8 cellular contexts compared by ENCODE assay signal in genomic region chr9:133184971-133185370, GRCh38. TPM values are rescaled to one million over a fixed set of nuclear protein-coding genes. Genes with fewer than 3 reads are reported as not detected.
DNase-seq lines count a peak whose midpoint lies in the region; ATAC-seq and TF ChIP-seq lines count a peak whose summit lies in the region.

No MANE protein-coding gene starts in this region.

- ATAC-seq in SK-N-SH treated with all-trans-retinoic acid at 6 μM for 48 hours (peak; percentile 82), lower lobe of right lung (peak; percentile 74 to 82), thoracic aorta (ENCODE audit: insufficient number of reproducible peaks, low FRiP score, low read depth) (no peak), HG03520 (IDR thresholded peaks at IDR 0.05; ENCODE audit: unreplicated experiment) (no peak)

- no peak overlapping the region for H3K4me3 ChIP-seq in lower lobe of right lung
- H3K4me3 ChIP-seq in thoracic aorta: no peak overlapping the region

- H3K27me3 ChIP-seq in lower lobe of right lung (ENCODE audit: low read depth) (peaks cover 5% of the 10 kb centered on the region), thoracic aorta (replicated peaks; ENCODE audit: insufficient read depth) (no peaks in the 10 kb centered on the region)

- H3K9me3 ChIP-seq in lower lobe of right lung (no peaks in the 10 kb centered on the region), thoracic aorta (no peaks in the 10 kb centered on the region)

- H3K27ac ChIP-seq in lower lobe of right lung (no peak overlapping the region), thoracic aorta (no peak overlapping the region)

- TF ChIP-seq CTCF in lower lobe of right lung (IDR thresholded peaks at IDR 0.05) (peak; percentile 57), thoracic aorta (IDR thresholded peaks at IDR 0.05) (peak; percentile 46)

- intact Hi-C loops in lower lobe of right lung (cut with DNase I): no loop called here

- H3K4me1 ChIP-seq in lower lobe of right lung: peaks cover 11% of the 10 kb centered on the region
- H3K4me1 ChIP-seq in thoracic aorta (ENCODE audit: control insufficient read depth in 1 of 2, low read depth in 2 of 2): no peaks in the 10 kb centered on the region

- DNase-seq in activated gamma-delta T cell treated with Interleukin-2 at 50 U/mL for 16 hours (peak; percentile 21), activated gamma-delta T cell (lab: John Stamatoyannopoulos, UW) (no peak), NCI-H1092 treated with DMSO at 0.1 percent for 48 hours (lab: John Stamatoyannopoulos, UW) (peak; percentile 57), dedifferentiated amniotic fluid mesenchymal stem cell (ENCODE audit: extremely low spot score) (peak; percentile 69), lower lobe of right lung (no peak), thoracic aorta (ENCODE audit: low spot score) (no peak)

- H3K36me3 ChIP-seq in lower lobe of right lung (no peaks in the 10 kb centered on the region), thoracic aorta (no peaks in the 10 kb centered on the region)

TF ChIP-seq in SK-N-SH treated with all-trans-retinoic acid at 6 μM for 48 hours, 23 proteins besides CTCF, POLR2A, EP300 and RAD21:
- TF ChIP-seq ZNF8 (CRISPR knock-in tag; IDR thresholded peaks at IDR 0.05): no peak
- no peak for TF ChIP-seq TCF4 (CRISPR knock-in tag; IDR thresholded peaks at IDR 0.05; ENCODE audit: borderline replicate concordance)
- TF ChIP-seq GLIS3 (CRISPR knock-in tag; IDR thresholded peaks at IDR 0.05): no peak
- TF ChIP-seq ARNTL (CRISPR knock-in tag; IDR thresholded peaks at IDR 0.05; ENCODE audit: borderline replicate concordance, low read depth): no peak
- no peak for TF ChIP-seq CSDC2 (CRISPR knock-in tag; IDR thresholded peaks at IDR 0.05)
- TF ChIP-seq ESRRG (CRISPR knock-in tag; IDR thresholded peaks at IDR 0.05): no peak
- TF ChIP-seq PPARA (CRISPR knock-in tag; IDR thresholded peaks at IDR 0.05; ENCODE audit: borderline replicate concordance): no peak
- TF ChIP-seq RARB (CRISPR knock-in tag; IDR thresholded peaks at IDR 0.05): no peak
- TF ChIP-seq BACH2 (CRISPR knock-in tag; IDR thresholded peaks at IDR 0.05; ENCODE audit: borderline replicate concordance): no peak
- no peak for TF ChIP-seq ISL1 (CRISPR knock-in tag; IDR thresholded peaks at IDR 0.05)
TF ChIP-seq in SK-N-SH treated with all-trans-retinoic acid at 6 μM for 48 hours: peak in this region for 0.

RNA-seq across cellular contexts. Expression of gene GBGT1, which starts 21.3 kb away (rescaled TPM):
- total RNA-seq in lower lobe of right lung (38.5 TPM), thoracic aorta (10 to 100 TPM; 45.5 to 46.8 TPM)

RNA-seq across cellular contexts. Expression of gene OBP2B, which starts 24.1 kb away (rescaled TPM):
- not detected for total RNA-seq in lower lobe of right lung
- not detected for total RNA-seq in thoracic aorta

Comparison
In these comparisons a context has a peak if more than half of its experiments do, and no peak if none do; other contexts are left out.
1. DNase-seq: peak in activated gamma-delta T cell treated with Interleukin-2 at 50 U/mL for 16 hours (single experiment), NCI-H1092 treated with DMSO at 0.1 percent for 48 hours (single experiment) and dedifferentiated amniotic fluid mesenchymal stem cell (single experiment); none in activated gamma-delta T cell (single experiment), lower lobe of right lung (single experiment) and thoracic aorta (single experiment).
2. ATAC-seq: peak in SK-N-SH treated with all-trans-retinoic acid at 6 μM for 48 hours (single experiment) and lower lobe of right lung (2 of 2); none in thoracic aorta (single experiment) and HG03520 (single experiment).